8 cellular contexts compared by ENCODE assay signal in the genomic region with DNA sequence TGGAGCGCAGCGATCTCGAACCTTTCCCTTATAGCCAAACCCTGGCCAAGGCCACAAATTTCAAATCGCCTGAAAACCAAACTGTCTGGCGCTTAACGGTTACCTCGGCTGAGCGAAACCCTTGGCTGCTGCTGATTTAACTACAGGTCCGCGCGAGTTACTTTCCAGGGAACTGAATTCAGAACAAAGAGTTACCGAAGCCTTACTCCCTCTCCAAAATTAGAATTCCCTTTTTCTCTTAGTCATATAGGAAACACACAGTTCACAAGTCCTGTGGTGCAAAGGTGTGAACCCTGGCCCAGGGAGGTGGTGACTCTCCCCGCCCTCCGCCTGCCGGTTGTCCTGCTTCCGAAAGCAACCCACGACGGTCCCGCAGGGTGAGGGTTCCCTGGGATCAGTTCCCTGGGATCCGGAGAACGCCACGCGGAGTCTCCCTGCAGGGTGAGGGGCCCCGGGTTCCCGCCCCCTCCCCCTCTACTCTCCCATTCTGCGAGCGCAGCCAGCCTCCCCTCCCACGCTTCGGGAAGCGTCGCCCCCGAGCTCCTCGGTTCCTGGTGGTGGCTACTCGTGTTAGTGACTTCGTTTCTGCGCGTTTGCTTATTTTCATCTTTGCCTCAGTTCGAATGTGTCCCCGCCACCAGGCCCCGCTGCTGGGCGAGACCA. TPM values are rescaled to one million over a fixed set of nuclear protein-coding genes. Genes with fewer than 3 reads are reported as not detected.
A peak's percentile ranks its signal among the peaks of the same experiment; 100 is the strongest.
DNase-seq lines count a peak whose midpoint lies in the region; TF ChIP-seq lines count a peak whose summit lies in the region.

No MANE protein-coding gene starts in this region.

- H3K4me3 ChIP-seq in choroid plexus epithelial cell (ENCODE audit: low read depth, low read length) (peak overlapping the region; percentile 48), mesenchymal stem cell (ENCODE audit: insufficient read depth in 1 of 2, low read depth in 1 of 2, low read length in 2 of 2) (peak overlapping the region; percentile 35 to 69), urinary bladder (ENCODE audit: low read depth, low read length) (peak overlapping the region; percentile 57)

- H3K27ac ChIP-seq in mesenchymal stem cell (ENCODE audit: low read length, poor library complexity, severe bottlenecking) (no peak overlapping the region), urinary bladder (ENCODE audit: low read depth) (no peak overlapping the region)

- H2BK12ac ChIP-seq in mesenchymal stem cell (ENCODE audit: low read length in 2 of 2), result no peak overlapping the region

- H2BK120ac ChIP-seq in mesenchymal stem cell (ENCODE audit: low read depth, low read length), result no peak overlapping the region

- H3K4me2 ChIP-seq in mesenchymal stem cell (ENCODE audit: low read length, poor library complexity, severe bottlenecking), result peak overlapping the region; percentile 96

- no peak overlapping the region for H4K91ac ChIP-seq in mesenchymal stem cell (ENCODE audit: low read length)

- no peak overlapping the region for H3K18ac ChIP-seq in mesenchymal stem cell (ENCODE audit: low read depth in 1 of 2, low read length in 2 of 2)

- H3K4me1 ChIP-seq in mesenchymal stem cell (ENCODE audit: control insufficient read depth, insufficient read depth, low read depth, low read length) (peaks cover 22% of the 10 kb centered on the region), urinary bladder (ENCODE audit: insufficient read depth) (peaks cover 1% of the 10 kb centered on the region)

- no peak overlapping the region for H2BK15ac ChIP-seq in mesenchymal stem cell (ENCODE audit: low read depth, poor library complexity, severe bottlenecking)

- H3K27me3 ChIP-seq in mesenchymal stem cell (ENCODE audit: control insufficient read depth in 1 of 2, insufficient read depth in 1 of 2, low read length in 2 of 2), result peaks cover 27 to 71% of the 10 kb centered on the region in 2 experiments

- no peak overlapping the region for H4K8ac ChIP-seq in mesenchymal stem cell (ENCODE audit: low read length)

- H3K14ac ChIP-seq in mesenchymal stem cell (ENCODE audit: low read length in 2 of 2), result no peak overlapping the region

- no peak overlapping the region for H2BK5ac ChIP-seq in mesenchymal stem cell (ENCODE audit: low read depth, low read length, poor library complexity, severe bottlenecking)

- H3K36me3 ChIP-seq in mesenchymal stem cell (ENCODE audit: control insufficient read depth in 1 of 2, insufficient read depth in 2 of 2, low read depth in 1 of 2, low read length in 2 of 2) (no peaks in the 10 kb centered on the region), urinary bladder (ENCODE audit: insufficient read depth) (peaks cover 2% of the 10 kb centered on the region)

- DNase-seq in NCI-H82 (lab: John Stamatoyannopoulos, UW) (peak; percentile 31), NCI-H82 treated with DMSO at 0.1 percent for 48 hours (lab: John Stamatoyannopoulos, UW; ENCODE audit: unreplicated experiment) (no peak), NCI-H146 treated with DMSO at 0.1 percent for 48 hours (lab: John Stamatoyannopoulos, UW; ENCODE audit: unreplicated experiment) (peak; percentile 68), choroid plexus epithelial cell (ENCODE audit: low read depth) (peak; percentile 34), mesenchymal stem cell (peak; percentile 41), kidney glomerular epithelial cell (lab: John Stamatoyannopoulos, UW) (no peak), superior temporal gyrus (ENCODE audit: extremely low spot score) (no peak)

- H2AK5ac ChIP-seq in mesenchymal stem cell (ENCODE audit: low read length, severe bottlenecking), result no peak overlapping the region

- no peaks in the 10 kb centered on the region for H3K79me1 ChIP-seq in mesenchymal stem cell (replicated peaks; ENCODE audit: low read length, poor library complexity, severe bottlenecking)

- no peaks in the 10 kb centered on the region for H3K9me3 ChIP-seq in mesenchymal stem cell (ENCODE audit: control insufficient read depth, low read length)

- WGBS in mesenchymal stem cell, result 5% methylated on average over 41 of the region's 41 CpGs
- WGBS in urinary bladder, result 2% methylated on average over 41 of the region's 41 CpGs

- TF ChIP-seq CTCF in choroid plexus epithelial cell (conservative IDR thresholded peaks at IDR 0.05; ENCODE audit: low read depth, low read length), result no peak

- H3K4ac ChIP-seq in mesenchymal stem cell (ENCODE audit: low read depth in 1 of 2, low read length in 2 of 2), result no peak overlapping the region

- peak overlapping the region in 1 of 2 experiments; percentile 9 for H3K23ac ChIP-seq in mesenchymal stem cell (ENCODE audit: low read length in 2 of 2)

- H2AFZ ChIP-seq in mesenchymal stem cell (ENCODE audit: low read depth, low read length), result no peak overlapping the region

- no peak overlapping the region for H3K9ac ChIP-seq in mesenchymal stem cell (ENCODE audit: low read length)

RNA-seq across cellular contexts. Expression of gene SLC35D3, which starts 1.1 kb away (rescaled TPM):
- polyA plus RNA-seq in mesenchymal stem cell (2013, experiment 1 of 2), result not detected
- polyA plus RNA-seq in mesenchymal stem cell (2013, experiment 2 of 2), result not detected
- 0.16 TPM for total RNA-seq in urinary bladder
- polyA plus RNA-seq in urinary bladder, result 0.09 TPM

Comparison
In these comparisons a context has a peak if more than half of its experiments do, and no peak if none do; other contexts are left out.
1. DNase-seq: peak in NCI-H82 (single experiment), NCI-H146 treated with DMSO at 0.1 percent for 48 hours (single experiment), choroid plexus epithelial cell (single experiment) and mesenchymal stem cell (single experiment); none in NCI-H82 treated with DMSO at 0.1 percent for 48 hours (single experiment), kidney glomerular epithelial cell (single experiment) and superior temporal gyrus (single experiment).
2. Peak in every context shown above with its lines, with median percentiles within 50 percentile points of each other: H3K4me3 ChIP-seq.